13 cellular contexts compared by ENCODE assay signal in genomic region chr5:37875051-37875787, GRCh38. TPM values are rescaled to one million over a fixed set of nuclear protein-coding genes. Genes with fewer than 3 reads are reported as not detected.
DNase-seq lines count a peak whose midpoint lies in the region; ATAC-seq, FAIRE-seq and TF ChIP-seq lines count a peak whose summit lies in the region.
"Had no signal": no experiment of that assay in that cellular context is flagged by ENCODE, and none has a peak within 500 bp of the region (broad histone marks: within the 10 kb centered on the region; RNA-seq: fewer than 3 reads in every experiment).

No MANE protein-coding gene starts in this region.

- peak; percentile 62 for ATAC-seq in GM19023 (IDR thresholded peaks at IDR 0.05; ENCODE audit: unreplicated experiment)
- peak; percentile 60 for ATAC-seq in HG03432 (IDR thresholded peaks at IDR 0.05; ENCODE audit: unreplicated experiment)
- no peak for ATAC-seq in Right ventricle myocardium superior (ENCODE audit: poor library complexity)
- no peak for ATAC-seq in GM21390 (IDR thresholded peaks at IDR 0.05; ENCODE audit: unreplicated experiment)
- no peak for ATAC-seq in HG02970 (IDR thresholded peaks at IDR 0.05; ENCODE audit: low FRiP score, unreplicated experiment)

- peak; percentile 49 for FAIRE-seq in astrocyte (lab: Jason Lieb, UNC)

- intact Hi-C loops in Right ventricle myocardium superior (cut with DNase I) (no loop called here), posterior vena cava (cut with DNase I) (no loop called here)

- no peak overlapping the region for H2BK120ac ChIP-seq in mesendoderm (ENCODE audit: low read depth, low read length)

- no peaks in the 10 kb centered on the region for H3K36me3 Mint-ChIP-seq in astrocyte (ENCODE audit: low read depth, unreplicated experiment)
- H3K36me3 Mint-ChIP-seq: immature natural killer cell had no signal

- H3K4me3 Mint-ChIP-seq in astrocyte (ENCODE audit: unreplicated experiment), result no peak overlapping the region
- H3K4me3 Mint-ChIP-seq: immature natural killer cell had no signal

- peaks cover 7% of the 10 kb centered on the region for H3K9me3 ChIP-seq in astrocyte (ENCODE audit: insufficient read depth, low read depth, low read length)

- H2BK5ac ChIP-seq in mesendoderm (ENCODE audit: low read length), result no peak overlapping the region

- TF ChIP-seq CTCF in astrocyte (IDR thresholded peaks at IDR 0.05; ENCODE audit: insufficient read depth, low read depth, low read length), result no peak

- no CpG with 5 or more reads among the region's 6 CpGs for WGBS in mesendoderm (ENCODE audit: extremely low coverage, insufficient coverage, low lambda C conversion rate)

- H3K4me1 Mint-ChIP-seq in astrocyte (ENCODE audit: low read depth, unreplicated experiment), result peaks cover 6% of the 10 kb centered on the region
- H3K4me1 Mint-ChIP-seq: immature natural killer cell had no signal

- H3K79me2 ChIP-seq in astrocyte (ENCODE audit: insufficient read depth, low read length) (no peaks in the 10 kb centered on the region), mesendoderm (ENCODE audit: control insufficient read depth, insufficient read depth, low read length) (no peaks in the 10 kb centered on the region)

- no peak overlapping the region for H3K4ac ChIP-seq in mesendoderm (ENCODE audit: low read depth, low read length)

- DNase-seq in astrocyte (ENCODE audit: low read depth) (peak; percentile 78), mesendoderm (peak; percentile 65), Right ventricle myocardium superior (no peak), posterior vena cava (ENCODE audit: low spot score) (no peak)
- DNase-seq: activated T-cell treated with anti-CD3 and anti-CD28 coated beads, Interleukin-2, amount 50 U/mL, for 1 hour; immature natural killer cell; NCI-H526; nucleus accumbens had no signal

- H3K4me1 ChIP-seq in astrocyte (ENCODE audit: insufficient read depth, low read length), result peaks cover 8% of the 10 kb centered on the region
- no peaks in the 10 kb centered on the region for H3K4me1 ChIP-seq in mesendoderm (ENCODE audit: control insufficient read depth, low read depth, low read length)

- H3K18ac ChIP-seq in mesendoderm (ENCODE audit: low read length), result no peak overlapping the region

- H4K8ac ChIP-seq in mesendoderm (ENCODE audit: low read depth, low read length), result no peak overlapping the region

- H2AK5ac ChIP-seq in mesendoderm (ENCODE audit: low read length), result no peak overlapping the region

- H3K4me3 ChIP-seq in astrocyte (ENCODE audit: insufficient read depth, low read depth, low read length) (no peak overlapping the region), mesendoderm (ENCODE audit: low read length) (no peak overlapping the region)

- H3K27me3 ChIP-seq in astrocyte (ENCODE audit: insufficient read depth, low read length), result no peaks in the 10 kb centered on the region
- H3K27me3 ChIP-seq in mesendoderm (ENCODE audit: insufficient read depth, low read length, poor library complexity), result no peaks in the 10 kb centered on the region

- no peak overlapping the region for H4K5ac ChIP-seq in mesendoderm (ENCODE audit: low read length)

- H3K27ac ChIP-seq in astrocyte (ENCODE audit: low read depth, low read length) (peak overlapping the region; percentile 71), mesendoderm (ENCODE audit: low read depth, low read length) (no peak overlapping the region)

- no peaks in the 10 kb centered on the region for H3K79me1 ChIP-seq in mesendoderm (ENCODE audit: low read length)

- H3K4me2 ChIP-seq in astrocyte (ENCODE audit: low read length) (peak overlapping the region; percentile 19), mesendoderm (ENCODE audit: low read length) (no peak overlapping the region)

- no peak overlapping the region for H3K56ac ChIP-seq in mesendoderm (ENCODE audit: low read length)

- H3K27me3 Mint-ChIP-seq in astrocyte (ENCODE audit: low read depth, unreplicated experiment), result peaks cover 9% of the 10 kb centered on the region

- no peak overlapping the region for H2AFZ ChIP-seq in astrocyte (ENCODE audit: low read depth, low read length)

- H3K36me3 ChIP-seq in astrocyte (ENCODE audit: insufficient read depth, low read length), result no peaks in the 10 kb centered on the region
- no peaks in the 10 kb centered on the region for H3K36me3 ChIP-seq in mesendoderm (ENCODE audit: control insufficient read depth, insufficient read depth, low read length)

- H3K23ac ChIP-seq in mesendoderm (ENCODE audit: low read length), result no peak overlapping the region

- H3K9ac ChIP-seq in astrocyte (ENCODE audit: low read length) (peak overlapping the region; percentile 32), mesendoderm (ENCODE audit: low read length) (no peak overlapping the region)

- H4K20me1 ChIP-seq in astrocyte (ENCODE audit: insufficient read depth, low read length), result no peaks in the 10 kb centered on the region

- H3K27ac Mint-ChIP-seq in astrocyte (ENCODE audit: unreplicated experiment), result peak overlapping the region; percentile 85
- H3K27ac Mint-ChIP-seq: immature natural killer cell had no signal

- H2BK15ac ChIP-seq in mesendoderm (replicated peaks; ENCODE audit: low read depth), result no peak overlapping the region

- H3K9me3 Mint-ChIP-seq in astrocyte (ENCODE audit: unreplicated experiment), result no peaks in the 10 kb centered on the region

RNA-seq across cellular contexts. Expression of gene GDNF, which starts 35.4 kb away (rescaled TPM):
- total RNA-seq in astrocyte (20.5 and 21.5 TPM in 2 replicates), Right ventricle myocardium superior (not detected), posterior vena cava (under 1 TPM; 0.28 to 0.62 TPM)
- polyA plus RNA-seq in mesendoderm (2013, experiment 1 of 2), result 2.8 TPM
- polyA plus RNA-seq in mesendoderm (2013, experiment 2 of 2), result 3.1 TPM
- total RNA-seq: dermis microvascular lymphatic vessel endothelial cell had no signal
- polyA plus RNA-seq: immature natural killer cell had no signal

Comparison
In these comparisons a context has a peak if more than half of its experiments do, and no peak if none do; other contexts are left out.
1. ATAC-seq: peak in GM19023 (single experiment) and HG03432 (single experiment); none in Right ventricle myocardium superior (single experiment), GM21390 (single experiment) and HG02970 (single experiment).
2. DNase-seq: peak in astrocyte (single experiment) and mesendoderm (single experiment); none in Right ventricle myocardium superior (single experiment) and posterior vena cava (single experiment).
3. RNA of gene GDNF, which starts 35.4 kb away (total RNA-seq): 20.5 to 21.5 TPM in astrocyte; 0.28 to 0.62 TPM in posterior vena cava and not detected in Right ventricle myocardium superior (single experiment); every median in the first group is over 10 times any median in the second.